Comparison of ENCODE assay signal across 14 cellular contexts in the genomic region with DNA sequence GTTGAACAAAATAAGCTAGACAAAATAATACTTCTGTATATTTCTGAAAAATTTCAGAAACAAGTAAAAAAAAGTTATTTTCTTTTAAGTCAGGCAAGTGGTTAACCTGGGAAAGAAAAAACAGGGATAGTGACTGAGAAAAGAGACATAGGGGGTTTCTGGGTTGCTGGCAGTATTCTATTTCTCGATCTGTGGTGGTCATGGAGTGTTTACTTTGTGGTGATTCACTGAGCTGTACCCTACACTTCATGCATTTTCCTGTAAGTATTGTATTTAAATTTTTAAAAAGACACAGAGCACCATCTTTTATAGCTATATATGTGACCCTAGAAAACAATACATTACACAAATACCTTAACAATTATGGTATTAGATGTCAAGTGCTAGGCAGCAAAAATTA.
"Had no signal": no experiment of that assay in that cellular context is flagged by ENCODE, and none has a peak within 500 bp of the region (broad histone marks: within the 10 kb centered on the region; RNA-seq: fewer than 3 reads in every experiment).

No MANE protein-coding gene starts in this region.

- ATAC-seq: esophagus mucosa; natural killer cell treated with Interleukin-12 subunit alpha and Interleukin-12 subunit beta and Interleukin-15 and Interleukin-18, amount 100 ng/mL, for 72 hours; stimulated activated naive CD8-positive, alpha-beta T cell treated with anti-CD3 and anti-CD28 coated beads, Interleukin-15, Interleukin-2, amounts not matched to agents 100 U/mL and 50 U/mL, for 24 hours had no signal

- H3K36me3 ChIP-seq: right atrium auricular region, suprapubic skin had no signal

- DNase-seq: activated B cell treated with CpG ODN at 0.5 μM for 24 hours; activated CD4-positive, alpha-beta T cell treated with anti-CD3 and anti-CD28 coated beads, Interleukin-2, amount 10 ng/mL, durations not matched to agents 24 days and 14 days; activated CD8-positive, alpha-beta memory T cell treated with anti-CD3 and anti-CD28 coated beads, Interleukin-2, amount 50 U/mL, for 48 hours; activated naive CD8-positive, alpha-beta T cell treated with anti-CD3 and anti-CD28 coated beads for 36 hours; amygdala; kidney; left ventricle myocardium superior; posterior cingulate gyrus; stimulated activated naive CD8-positive, alpha-beta T cell treated with anti-CD3 and anti-CD28 coated beads, Interleukin-15, Interleukin-2, amounts not matched to agents 100 U/mL and 50 U/mL, for 24 hours; trophoblast cell had no signal

- H3K4me3 ChIP-seq: right atrium auricular region, suprapubic skin had no signal

- H3K27me3 ChIP-seq: right atrium auricular region, suprapubic skin had no signal

- H3K27ac ChIP-seq: right atrium auricular region, suprapubic skin had no signal

- H3K4me1 ChIP-seq: suprapubic skin had no signal

- H3K9me3 ChIP-seq: right atrium auricular region, suprapubic skin had no signal
